ENCODE assay signal across 18 cellular contexts in the genomic region with DNA sequence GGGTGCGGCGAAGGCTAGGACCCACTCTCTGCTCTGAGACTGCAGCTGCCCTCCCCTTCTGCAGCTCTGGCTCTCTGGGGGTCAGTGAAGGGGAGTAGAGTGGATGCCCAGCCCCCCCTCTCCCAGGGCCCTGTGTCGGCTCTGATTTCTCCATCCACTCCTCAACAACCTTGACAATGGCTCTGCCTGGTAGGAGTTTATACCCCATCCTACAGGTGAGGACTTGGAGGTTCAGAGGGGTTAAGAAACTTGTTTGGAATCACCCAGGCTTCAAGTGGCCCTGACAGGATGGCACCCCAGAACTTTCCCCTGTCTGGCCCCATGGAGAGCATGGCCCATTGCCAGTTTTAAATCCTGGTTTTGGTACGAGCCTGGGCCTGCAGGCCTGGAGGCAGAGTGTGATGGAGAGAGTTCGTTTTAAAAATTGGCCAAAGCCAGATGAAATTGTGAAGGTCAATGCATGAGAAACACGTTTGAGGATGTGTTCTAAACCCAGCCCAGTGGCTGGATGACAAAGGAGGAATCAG. TPM values are rescaled to one million over a fixed set of nuclear protein-coding genes. Genes with fewer than 3 reads are reported as not detected.
DNase-seq lines count a peak whose midpoint lies in the region; ATAC-seq and TF ChIP-seq lines count a peak whose summit lies in the region.
"Had no signal": no experiment of that assay in that cellular context is flagged by ENCODE, and none has a peak within 500 bp of the region (broad histone marks: within the 10 kb centered on the region; RNA-seq: fewer than 3 reads in every experiment).

No MANE protein-coding gene starts in this region.

- H3K79me2 ChIP-seq in GM23338 (replicated peaks; ENCODE audit: insufficient read depth), result peaks cover 52% of the 10 kb centered on the region

- H2AFZ ChIP-seq in GM23338, result no peak overlapping the region
- H2AFZ ChIP-seq: GM23248 had no signal

- H4K20me1 ChIP-seq in GM23338 (replicated peaks; ENCODE audit: insufficient read depth), result peaks cover 9% of the 10 kb centered on the region; the same call in 1 of the 2 replicates

- H3K27me3 ChIP-seq in uterus (no peaks in the 10 kb centered on the region), aorta (ENCODE audit: control insufficient read depth in 1 of 2, insufficient read depth in 2 of 2, low read length in 1 of 2) (no peaks in the 10 kb centered on the region), GM23338 (ENCODE audit: insufficient read depth) (no peaks in the 10 kb centered on the region)

- no peaks in the 10 kb centered on the region for H3K9me3 ChIP-seq in uterus
- no peaks in the 10 kb centered on the region for H3K9me3 ChIP-seq in aorta (ENCODE audit: control insufficient read depth, low read length)

- H3K27ac Mint-ChIP-seq in nephron, result peak overlapping the region; percentile 89 to 95 (median 94)
- H3K27ac Mint-ChIP-seq in effector memory CD8-positive, alpha-beta T cell, result peak overlapping the region in 1 of 2 donors; percentile 17
- H3K27ac Mint-ChIP-seq in GM23338, result no peak overlapping the region
- H3K27ac Mint-ChIP-seq: activated B cell treated with CpG ODN at 0.5 μM for 24 hours, CD14-positive monocyte, type B pancreatic cell had no signal

- H3K36me3 ChIP-seq in uterus (no peaks in the 10 kb centered on the region), aorta (ENCODE audit: control insufficient read depth in 1 of 2, insufficient read depth in 2 of 2, low read length in 1 of 2) (no peaks in the 10 kb centered on the region), GM23338 (ENCODE audit: insufficient read depth) (no peaks in the 10 kb centered on the region)

- H3K4me2 ChIP-seq in GM23338, result no peak overlapping the region

- H3F3A ChIP-seq in GM23338 (replicated peaks; ENCODE audit: low read depth), result no peaks in the 10 kb centered on the region

- H3K4me1 ChIP-seq in uterus (peaks cover 0 to 36% of the 10 kb centered on the region in 2 donors), aorta (ENCODE audit: control insufficient read depth in 1 of 2, insufficient read depth in 2 of 2, low read length in 2 of 2) (no peaks in the 10 kb centered on the region), GM23338 (ENCODE audit: insufficient read depth) (no peaks in the 10 kb centered on the region; the same call in 1 of the 2 replicates)

- TF ChIP-seq CTCF in nephron (IDR thresholded peaks at IDR 0.05; ENCODE audit: unreplicated experiment in 3 of 3) (no peak), uterus (IDR thresholded peaks at IDR 0.05) (no peak), GM23338 (conservative IDR thresholded peaks at IDR 0.05; ENCODE audit: low read depth in 2 of 2) (no peak)

- H3K4me3 Mint-ChIP-seq in nephron, result peak overlapping the region in 1 of 3 experiments; percentile 23
- H3K4me3 Mint-ChIP-seq in effector memory CD8-positive, alpha-beta T cell, result no peak overlapping the region
- no peak overlapping the region for H3K4me3 Mint-ChIP-seq in GM23338
- H3K4me3 Mint-ChIP-seq: activated B cell treated with CpG ODN at 0.5 μM for 24 hours, CD14-positive monocyte, type B pancreatic cell had no signal

- peaks cover 56% of the 10 kb centered on the region for H3K4me1 Mint-ChIP-seq in nephron
- H3K4me1 Mint-ChIP-seq in effector memory CD8-positive, alpha-beta T cell (ENCODE audit: low read depth in 2 of 2), result no peaks in the 10 kb centered on the region
- peaks cover 26% of the 10 kb centered on the region for H3K4me1 Mint-ChIP-seq in GM23338
- H3K4me1 Mint-ChIP-seq: activated B cell treated with CpG ODN at 0.5 μM for 24 hours, CD14-positive monocyte had no signal

- H3K4me3 ChIP-seq in uterus, result no peak overlapping the region
- no peak overlapping the region for H3K4me3 ChIP-seq in aorta (ENCODE audit: low read length in 2 of 2)
- no peak overlapping the region for H3K4me3 ChIP-seq in GM23338
- H3K4me3 ChIP-seq: GM23248, K562 had no signal

- H3K27me3 Mint-ChIP-seq in nephron (ENCODE audit: low read depth) (peaks cover 7% of the 10 kb centered on the region), GM23338 (ENCODE audit: insufficient read depth, low read depth, poor library complexity) (peaks cover 15% of the 10 kb centered on the region)
- peaks cover 7 to 9% of the 10 kb centered on the region in 2 donors for H3K27me3 Mint-ChIP-seq in effector memory CD8-positive, alpha-beta T cell
- H3K27me3 Mint-ChIP-seq: type B pancreatic cell had no signal

- no peaks in the 10 kb centered on the region for H3K9me3 Mint-ChIP-seq in nephron
- H3K9me3 Mint-ChIP-seq in effector memory CD8-positive, alpha-beta T cell, result no peaks in the 10 kb centered on the region
- H3K9me3 Mint-ChIP-seq in GM23338, result no peaks in the 10 kb centered on the region
- H3K9me3 Mint-ChIP-seq: activated B cell treated with CpG ODN at 0.5 μM for 24 hours, CD14-positive monocyte, type B pancreatic cell had no signal

- H3K36me3 Mint-ChIP-seq in nephron (ENCODE audit: low read depth) (no peaks in the 10 kb centered on the region), GM23338 (ENCODE audit: low read depth) (no peaks in the 10 kb centered on the region)
- H3K36me3 Mint-ChIP-seq in effector memory CD8-positive, alpha-beta T cell (ENCODE audit: insufficient read depth), result peaks cover 2% of the 10 kb centered on the region
- H3K36me3 Mint-ChIP-seq: CD14-positive monocyte, type B pancreatic cell had no signal

- 20 to 45% methylated on average over 6 of the region's 6 CpGs for WGBS in aorta, 2 donors

- no peaks in the 10 kb centered on the region for H3K9me2 ChIP-seq in GM23338 (ENCODE audit: insufficient read depth)

- no peak for ATAC-seq in effector memory CD8-positive, alpha-beta T cell (replicated peaks)
- ATAC-seq in aorta (ENCODE audit: low FRiP score) (no peak), GM23338 (no peak)

- H3K27ac ChIP-seq in cingulate gyrus (ENCODE audit: low read depth, low read length) (peak overlapping the region; percentile 72), uterus (peak overlapping the region; percentile 71 to 80), aorta (ENCODE audit: low read depth in 1 of 2, low read length in 2 of 2) (no peak overlapping the region), GM23338 (ENCODE audit: low read depth) (no peak overlapping the region)
- H3K27ac ChIP-seq: GM23248, HL-60 had no signal

- no peak for TF ChIP-seq POLR2A in uterus (IDR thresholded peaks at IDR 0.05)

- DNase-seq in NCI-H345 (lab: John Stamatoyannopoulos, UW), result peak; percentile 17
- no peak for DNase-seq in NCI-H345 treated with DMSO at 0.1 percent for 48 hours (lab: John Stamatoyannopoulos, UW; ENCODE audit: unreplicated experiment)
- DNase-seq in uterus, result no peak
- DNase-seq in effector memory CD8-positive, alpha-beta T cell, result no peak
- DNase-seq in aorta, result no peak
- no peak for DNase-seq in GM23338 (ENCODE audit: low spot score)
- DNase-seq: activated B cell treated with CpG ODN at 0.5 μM for 24 hours; DMS 273 treated with DMSO at 0.1 percent for 48 hours; foreskin melanocyte; GM23248; NK-92 treated with Interleukin-12 subunit alpha and Interleukin-12 subunit beta, amount 100 ng/mL, for 24 hours; posterior cingulate gyrus had no signal

- intact Hi-C loops in uterus (cut with DNase I; ENCODE audit: low total_unique reads) (no loop called here), aorta (cut with DNase I) (no loop called here)

TF ChIP-seq in GM23338, 12 proteins besides CTCF, POLR2A, EP300 and RAD21 (continues in another document):
- TF ChIP-seq CREB1 (CRISPR knock-in tag; IDR thresholded peaks at IDR 0.05; ENCODE audit: low read depth) (no peak), ZNF331 (CRISPR knock-in tag; IDR thresholded peaks at IDR 0.05; ENCODE audit: low read depth) (no peak), JUNB (IDR thresholded peaks at IDR 0.05; ENCODE audit: unreplicated experiment) (no peak)

RNA-seq across cellular contexts. Expression of gene NCS1, which starts 22.3 kb away (rescaled TPM):
- total RNA-seq in uterus (10 to 100 TPM in 3 of 4 donors, 1 to 10 TPM in 1; 4.1 to 99.3 (median 39.0) TPM), aorta (100 to 1,000 TPM in 1 of 2 donors, 10 to 100 TPM in 1; 72.1 to 171 TPM)
- polyA plus RNA-seq in aorta (10 to 100 TPM; 21.3 to 22.8 TPM), GM23338 (2016; fragmentation: Nextera tagmentation; extraction: Ambion mirVana) (8.2 and 10.3 TPM in 2 replicates)
- total RNA-seq in GM23338 (2014; rRNA removed; shearing (Covaris generic)), result 28.8 and 34.3 TPM in 2 replicates
- polyA plus RNA-seq: CD14-positive monocyte had no signal

Comparison
In these comparisons a context has a peak if more than half of its experiments do, and no peak if none do; other contexts are left out.
1. H3K27ac ChIP-seq: peak in cingulate gyrus (single experiment) and uterus (2 of 2); none in aorta (0 of 2) and GM23338 (single experiment).